In genomic region chr3:48991851-48992545, GRCh38 we compare ENCODE assay signal across 11 cellular contexts. TPM values are rescaled to one million over a fixed set of nuclear protein-coding genes. Genes with fewer than 3 reads are reported as not detected.
DNase-seq lines count a peak whose midpoint lies in the region; ATAC-seq, FAIRE-seq and TF ChIP-seq lines count a peak whose summit lies in the region.
"Had no signal": no experiment of that assay in that cellular context is flagged by ENCODE, and none has a peak within 500 bp of the region (broad histone marks: within the 10 kb centered on the region; RNA-seq: fewer than 3 reads in every experiment).

No MANE protein-coding gene starts in this region.

- H3K4me1 Mint-ChIP-seq in astrocyte (ENCODE audit: low read depth, unreplicated experiment) (peaks cover 20% of the 10 kb centered on the region), naive B cell (peaks cover 23 to 45% (median 38%) of the 10 kb centered on the region in 3 donors)

- POLR2A ChIA-PET in HCT116 (lab: Charles Lee) = interaction anchor here (1.3 to 3.4 kb wide), 2 partner anchors 15 to 38 kb away, joined by 3 to 26 read pairs; partner anchors contain the start of gene WDR6

- no peak for TF ChIP-seq CTCF in 22Rv1 (IDR thresholded peaks at IDR 0.05)
- TF ChIP-seq CTCF in HCT116 (IDR thresholded peaks at IDR 0.05 in 2 of 3, conservative IDR thresholded peaks at IDR 0.05 in 1 of 3; ENCODE audit: borderline replicate concordance in 1 of 3, insufficient read depth in 1 of 3, low read depth in 2 of 3, low read length in 2 of 3) = no peak
- no peak for TF ChIP-seq CTCF in astrocyte (IDR thresholded peaks at IDR 0.05; ENCODE audit: insufficient read depth, low read depth, low read length)

- H3K36me3 Mint-ChIP-seq in astrocyte (ENCODE audit: low read depth, unreplicated experiment) (peaks cover 4% of the 10 kb centered on the region), naive B cell (no peaks in the 10 kb centered on the region)

- H3K9me3 ChIP-seq in HCT116 (ENCODE audit: control insufficient read depth in 1 of 2, insufficient read depth in 1 of 2, low read depth in 1 of 2, low read length in 2 of 2) = no peaks in the 10 kb centered on the region
- no peaks in the 10 kb centered on the region for H3K9me3 ChIP-seq in astrocyte (ENCODE audit: insufficient read depth, low read depth, low read length)

- peaks cover 50% of the 10 kb centered on the region for H3K79me2 ChIP-seq in HCT116 (ENCODE audit: insufficient read depth, low read length)
- H3K79me2 ChIP-seq in astrocyte (ENCODE audit: insufficient read depth, low read length) = peaks cover 32% of the 10 kb centered on the region

- H2AFZ ChIP-seq in HCT116 (ENCODE audit: low read depth, low read length, poor library complexity, severe bottlenecking) (no peak overlapping the region), astrocyte (ENCODE audit: low read depth, low read length) (no peak overlapping the region)

- H3K27ac Mint-ChIP-seq in astrocyte (ENCODE audit: unreplicated experiment) = peak overlapping the region; percentile 34
- peak overlapping the region in 4 of 6 donors; percentile 12 to 86 (median 40) for H3K27ac Mint-ChIP-seq in naive B cell

- BruUV-seq in HCT116 (replicated peaks; lab: Mats Ljungman, UMichigan) = TSS peak; percentile 49

- H3K27ac ChIP-seq in 22Rv1 (peak overlapping the region; percentile 92), HCT116 (ENCODE audit: low read depth, low read length) (peak overlapping the region; percentile 98; the same call in 1 of the 2 replicates), astrocyte (ENCODE audit: low read depth, low read length) (no peak overlapping the region)

- no peak for TF ChIP-seq RAD21 in HCT116 (IDR thresholded peaks at IDR 0.05; ENCODE audit: low read depth)

- RAD21 ChIA-PET in HCT116 (lab: Charles Lee; ENCODE audit: low non-redundant PET in 1 of 2, low total read pairs in 2 of 2, uncharacterized antibody in 2 of 2, unreplicated experiment in 2 of 2) = no interaction called here

- H3K9me3 Mint-ChIP-seq in astrocyte (ENCODE audit: unreplicated experiment) (no peaks in the 10 kb centered on the region), naive B cell (no peaks in the 10 kb centered on the region)

- H4K20me1 ChIP-seq in HCT116 (ENCODE audit: insufficient read depth) (no peaks in the 10 kb centered on the region), astrocyte (ENCODE audit: insufficient read depth, low read length) (peaks cover 14% of the 10 kb centered on the region)

- H3K9ac ChIP-seq in HCT116 (ENCODE audit: low read length) = peak overlapping the region; percentile 83; the same call in 1 of the 2 replicates
- no peak overlapping the region for H3K9ac ChIP-seq in astrocyte (ENCODE audit: low read length)

- H3K36me3 ChIP-seq in HCT116 (ENCODE audit: control insufficient read depth in 1 of 2, insufficient read depth in 2 of 2, low read length in 2 of 2) (peaks cover 3 to 6% of the 10 kb centered on the region in 2 experiments; a peak in 2 of 4 replicates), astrocyte (ENCODE audit: insufficient read depth, low read length) (peaks cover 2% of the 10 kb centered on the region)

- TF ChIP-seq POLR2A in HCT116 (IDR thresholded peaks at IDR 0.05; ENCODE audit: borderline replicate concordance, extremely low read depth, insufficient read depth, insufficient read length) = no peak

- CTCF ChIA-PET in HCT116 (lab: Charles Lee) = no interaction called here

- no peaks in the 10 kb centered on the region for H3K27me3 Mint-ChIP-seq in astrocyte (ENCODE audit: low read depth, unreplicated experiment)
- no peaks in the 10 kb centered on the region for H3K27me3 Mint-ChIP-seq in naive B cell

- no peaks in the 10 kb centered on the region for H3K9me2 ChIP-seq in HCT116 (ENCODE audit: insufficient read depth)

- H3K4me2 ChIP-seq in HCT116 (ENCODE audit: low read length) (peak overlapping the region; percentile 85), astrocyte (ENCODE audit: low read length) (peak overlapping the region; percentile 84)

- intact Hi-C loops in HCT116 (cut with micrococcal nuclease) = no loop called here

- DNase-seq in HCT116 (ENCODE audit: low read depth, low spot score) (no peak), astrocyte (ENCODE audit: low read depth) (no peak), naive B cell (no peak), NCI-H1105 (lab: John Stamatoyannopoulos, UW) (no peak), NCI-H2081 treated with DMSO at 0.1 percent for 48 hours (lab: John Stamatoyannopoulos, UW) (no peak)
- DNase-seq: activated CD4-positive, alpha-beta T cell treated with anti-CD3 and anti-CD28 coated beads, Interleukin-2, amount 50 U/mL, for 4 hours; effector CD8-positive, alpha-beta T cell; NCI-H524 treated with DMSO at 0.1 percent for 48 hours had no signal

- H3K4me3 ChIP-seq in HCT116 (replicated peaks in 1 of 2; ENCODE audit: low read depth in 1 of 2, low read length in 2 of 2) = peak overlapping the region; percentile 76 to 80
- no peak overlapping the region for H3K4me3 ChIP-seq in astrocyte (ENCODE audit: insufficient read depth, low read depth, low read length)

- H3K4me1 ChIP-seq in HCT116 (ENCODE audit: control insufficient read depth in 1 of 2, insufficient read depth in 2 of 2, low read length in 2 of 2) (peaks cover 23 to 27% of the 10 kb centered on the region in 2 experiments), astrocyte (ENCODE audit: insufficient read depth, low read length) (peaks cover 23% of the 10 kb centered on the region)

- ATAC-seq in HCT116 (no peak), naive B cell (ENCODE audit: low read depth in 2 of 2) (no peak), GM18867 (IDR thresholded peaks at IDR 0.05; ENCODE audit: unreplicated experiment) (no peak), HG03045 (IDR thresholded peaks at IDR 0.05; ENCODE audit: unreplicated experiment) (no peak)

- H3K4me3 Mint-ChIP-seq in astrocyte (ENCODE audit: unreplicated experiment) = peak overlapping the region; percentile 77
- peak overlapping the region; percentile 54 to 94 (median 90) for H3K4me3 Mint-ChIP-seq in naive B cell

- no peaks in the 10 kb centered on the region for H3K27me3 ChIP-seq in HCT116 (ENCODE audit: insufficient read depth, low read length)
- no peaks in the 10 kb centered on the region for H3K27me3 ChIP-seq in astrocyte (ENCODE audit: insufficient read depth, low read length)

- no peak for FAIRE-seq in astrocyte (lab: Jason Lieb, UNC)

TF ChIP-seq in HCT116, 20 proteins besides CTCF, POLR2A, EP300 and RAD21 (continues in another document):
- TF ChIP-seq EGR1 (IDR thresholded peaks at IDR 0.05; ENCODE audit: low read depth) (no peak), REST (IDR thresholded peaks at IDR 0.05; ENCODE audit: low read depth) (no peak), EZH2phosphoT487 (IDR thresholded peaks at IDR 0.05; ENCODE audit: borderline replicate concordance) (no peak), MAX (IDR thresholded peaks at IDR 0.05) (no peak), ATF3 (IDR thresholded peaks at IDR 0.05) (no peak), CEBPB (IDR thresholded peaks at IDR 0.05; ENCODE audit: low read depth) (no peak), CBX3 (IDR thresholded peaks at IDR 0.05; ENCODE audit: low read depth) (no peak), SIN3A (IDR thresholded peaks at IDR 0.05; ENCODE audit: low read depth) (no peak)

RNA-seq across cellular contexts. Expression of gene P4HTM, which starts 2.0 kb away (rescaled TPM):
- total RNA-seq in HCT116 (2021; ENCODE audit: unreplicated experiment) = 60.5 TPM
- 59.7 and 67.7 TPM in 2 replicates for polyA plus RNA-seq in HCT116 (2012)
- total RNA-seq in astrocyte = 25.0 and 28.1 TPM in 2 replicates
- 10 to 100 TPM in 5 of 6 donors, 1 to 10 TPM in 1; 2.6 to 17.8 (median 15.1) TPM for polyA plus RNA-seq in naive B cell (ENCODE audit: low read depth in 6 of 6)

RNA-seq across cellular contexts. Expression of gene WDR6, which starts 15.2 kb away (rescaled TPM):
- total RNA-seq in HCT116 (2021; ENCODE audit: unreplicated experiment) (174 TPM), astrocyte (107 and 130 TPM in 2 replicates)
- polyA plus RNA-seq in HCT116 (2012) = 149 and 156 TPM in 2 replicates
- polyA plus RNA-seq in naive B cell (ENCODE audit: low read depth in 6 of 6) = 100 to 1,000 TPM in 4 of 6 donors, 10 to 100 TPM in 2; 94.3 to 112 (median 106) TPM

RNA-seq across cellular contexts. Expression of gene DALRD3, which starts 26.4 kb away (rescaled TPM):
- total RNA-seq in HCT116 (2021; ENCODE audit: unreplicated experiment) (42.9 TPM), astrocyte (18.5 and 25.1 TPM in 2 replicates)
- 59.5 TPM in 2 replicates for polyA plus RNA-seq in HCT116 (2012)
- 10 to 100 TPM; 25.4 to 40.6 (median 27.5) TPM for polyA plus RNA-seq in naive B cell (ENCODE audit: low read depth in 6 of 6)

RNA-seq across cellular contexts. Expression of gene NDUFAF3, which starts 29.9 kb away (rescaled TPM):
- total RNA-seq in HCT116 (2021; ENCODE audit: unreplicated experiment) = 91.0 TPM
- polyA plus RNA-seq in HCT116 (2012) = 124 TPM in 2 replicates
- total RNA-seq in astrocyte = 75.4 and 84.8 TPM in 2 replicates
- polyA plus RNA-seq in naive B cell (ENCODE audit: low read depth in 6 of 6) = 100 to 1,000 TPM; 124 to 177 (median 143) TPM

RNA-seq across cellular contexts. Expression of gene IMPDH2, which starts 37.2 kb away (rescaled TPM):
- 599 TPM for total RNA-seq in HCT116 (2021; ENCODE audit: unreplicated experiment)
- polyA plus RNA-seq in HCT116 (2012) = 679 and 749 TPM in 2 replicates
- 111 and 119 TPM in 2 replicates for total RNA-seq in astrocyte
- polyA plus RNA-seq in naive B cell (ENCODE audit: low read depth in 6 of 6) = 100 to 1,000 TPM in 3 of 6 donors, 10 to 100 TPM in 3; 78.6 to 117 (median 97.6) TPM
